In genomic region chr7:47520408-47520807, GRCh38 we compare ENCODE assay signal across 1 cellular context.
TF ChIP-seq lines count a peak whose summit lies in the region.

No MANE protein-coding gene starts in this region.

TF ChIP-seq in GM23338, 12 proteins besides CTCF, POLR2A, EP300 and RAD21 (continued from another document):
- TF ChIP-seq, protein P1, sequence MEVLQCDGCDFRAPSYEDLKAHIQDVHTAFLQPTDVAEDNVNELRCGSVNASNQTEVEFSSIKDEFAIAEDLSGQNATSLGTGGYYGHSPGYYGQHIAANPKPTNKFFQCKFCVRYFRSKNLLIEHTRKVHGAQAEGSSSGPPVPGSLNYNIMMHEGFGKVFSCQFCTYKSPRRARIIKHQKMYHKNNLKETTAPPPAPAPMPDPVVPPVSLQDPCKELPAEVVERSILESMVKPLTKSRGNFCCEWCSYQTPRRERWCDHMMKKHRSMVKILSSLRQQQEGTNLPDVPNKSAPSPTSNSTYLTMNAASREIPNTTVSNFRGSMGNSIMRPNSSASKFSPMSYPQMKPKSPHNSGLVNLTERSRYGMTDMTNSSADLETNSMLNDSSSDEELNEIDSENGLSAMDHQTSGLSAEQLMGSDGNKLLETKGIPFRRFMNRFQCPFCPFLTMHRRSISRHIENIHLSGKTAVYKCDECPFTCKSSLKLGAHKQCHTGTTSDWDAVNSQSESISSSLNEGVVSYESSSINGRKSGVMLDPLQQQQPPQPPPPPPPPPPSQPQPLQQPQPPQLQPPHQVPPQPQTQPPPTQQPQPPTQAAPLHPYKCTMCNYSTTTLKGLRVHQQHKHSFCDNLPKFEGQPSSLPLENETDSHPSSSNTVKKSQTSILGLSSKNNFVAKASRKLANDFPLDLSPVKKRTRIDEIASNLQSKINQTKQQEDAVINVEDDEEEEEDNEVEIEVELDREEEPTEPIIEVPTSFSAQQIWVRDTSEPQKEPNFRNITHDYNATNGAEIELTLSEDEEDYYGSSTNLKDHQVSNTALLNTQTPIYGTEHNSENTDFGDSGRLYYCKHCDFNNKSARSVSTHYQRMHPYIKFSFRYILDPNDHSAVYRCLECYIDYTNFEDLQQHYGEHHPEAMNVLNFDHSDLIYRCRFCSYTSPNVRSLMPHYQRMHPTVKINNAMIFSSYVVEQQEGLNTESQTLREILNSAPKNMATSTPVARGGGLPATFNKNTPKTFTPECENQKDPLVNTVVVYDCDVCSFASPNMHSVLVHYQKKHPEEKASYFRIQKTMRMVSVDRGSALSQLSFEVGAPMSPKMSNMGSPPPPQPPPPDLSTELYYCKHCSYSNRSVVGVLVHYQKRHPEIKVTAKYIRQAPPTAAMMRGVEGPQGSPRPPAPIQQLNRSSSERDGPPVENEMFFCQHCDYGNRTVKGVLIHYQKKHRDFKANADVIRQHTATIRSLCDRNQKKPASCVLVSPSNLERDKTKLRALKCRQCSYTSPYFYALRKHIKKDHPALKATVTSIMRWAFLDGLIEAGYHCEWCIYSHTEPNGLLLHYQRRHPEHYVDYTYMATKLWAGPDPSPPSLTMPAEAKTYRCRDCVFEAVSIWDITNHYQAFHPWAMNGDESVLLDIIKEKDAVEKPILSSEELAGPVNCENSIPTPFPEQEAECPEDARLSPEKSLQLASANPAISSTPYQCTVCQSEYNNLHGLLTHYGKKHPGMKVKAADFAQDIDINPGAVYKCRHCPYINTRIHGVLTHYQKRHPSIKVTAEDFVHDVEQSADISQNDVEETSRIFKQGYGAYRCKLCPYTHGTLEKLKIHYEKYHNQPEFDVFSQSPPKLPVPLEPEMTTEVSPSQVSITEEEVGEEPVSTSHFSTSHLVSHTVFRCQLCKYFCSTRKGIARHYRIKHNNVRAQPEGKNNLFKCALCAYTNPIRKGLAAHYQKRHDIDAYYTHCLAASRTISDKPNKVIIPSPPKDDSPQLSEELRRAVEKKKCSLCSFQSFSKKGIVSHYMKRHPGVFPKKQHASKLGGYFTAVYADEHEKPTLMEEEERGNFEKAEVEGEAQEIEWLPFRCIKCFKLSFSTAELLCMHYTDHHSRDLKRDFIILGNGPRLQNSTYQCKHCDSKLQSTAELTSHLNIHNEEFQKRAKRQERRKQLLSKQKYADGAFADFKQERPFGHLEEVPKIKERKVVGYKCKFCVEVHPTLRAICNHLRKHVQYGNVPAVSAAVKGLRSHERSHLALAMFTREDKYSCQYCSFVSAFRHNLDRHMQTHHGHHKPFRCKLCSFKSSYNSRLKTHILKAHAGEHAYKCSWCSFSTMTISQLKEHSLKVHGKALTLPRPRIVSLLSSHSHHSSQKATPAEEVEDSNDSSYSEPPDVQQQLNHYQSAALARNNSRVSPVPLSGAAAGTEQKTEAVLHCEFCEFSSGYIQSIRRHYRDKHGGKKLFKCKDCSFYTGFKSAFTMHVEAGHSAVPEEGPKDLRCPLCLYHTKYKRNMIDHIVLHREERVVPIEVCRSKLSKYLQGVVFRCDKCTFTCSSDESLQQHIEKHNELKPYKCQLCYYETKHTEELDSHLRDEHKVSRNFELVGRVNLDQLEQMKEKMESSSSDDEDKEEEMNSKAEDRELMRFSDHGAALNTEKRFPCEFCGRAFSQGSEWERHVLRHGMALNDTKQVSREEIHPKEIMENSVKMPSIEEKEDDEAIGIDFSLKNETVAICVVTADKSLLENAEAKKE (CRISPR knock-in tag; IDR thresholded peaks at IDR 0.05) = no peak
- no peak for TF ChIP-seq POLR2AphosphoS5 (IDR thresholded peaks at IDR 0.05; ENCODE audit: low read depth)
